Comparison of ENCODE assay signal across 2 cellular contexts in the genomic region with DNA sequence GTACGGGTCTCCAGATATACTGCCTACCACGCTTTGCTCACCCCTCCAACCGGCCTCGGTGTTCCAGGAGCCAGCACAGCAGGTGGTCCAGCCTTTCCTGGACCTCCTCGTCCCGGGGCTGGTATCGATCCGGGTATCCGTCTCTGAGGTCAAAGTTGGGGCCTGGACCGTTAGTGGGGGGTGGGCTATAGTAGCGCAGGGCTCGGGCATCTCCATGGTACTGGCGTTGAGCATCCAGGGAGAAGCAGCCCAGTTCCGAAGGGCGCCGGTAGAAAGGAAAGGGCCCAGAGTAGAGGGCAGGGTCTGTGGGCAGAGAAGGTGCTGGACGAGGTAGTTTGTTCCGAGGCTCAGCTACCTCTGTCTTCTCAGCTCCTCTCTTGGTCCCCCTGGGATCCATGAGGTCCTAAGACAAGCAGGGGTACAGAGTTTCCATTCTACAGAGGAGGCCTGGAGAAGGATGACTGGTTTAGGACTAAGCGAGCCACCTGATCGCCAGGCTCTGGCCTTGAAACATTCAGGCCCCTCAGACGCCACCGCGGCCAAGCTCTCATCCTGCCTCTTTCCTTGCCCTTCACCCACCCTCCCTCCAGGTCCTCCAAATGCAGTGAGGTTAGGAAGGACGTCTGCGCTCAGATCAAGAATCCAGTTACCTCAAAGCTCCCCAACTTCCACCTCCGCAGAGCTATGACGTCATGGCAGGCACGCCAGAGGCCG.
TF ChIP-seq lines count a peak whose summit lies in the region.

No MANE protein-coding gene starts in this region.

TF ChIP-seq in HEK293, 187 proteins besides CTCF, POLR2A, EP300 and RAD21 (continued from another document and continues in another):
- TF ChIP-seq, protein P1, sequence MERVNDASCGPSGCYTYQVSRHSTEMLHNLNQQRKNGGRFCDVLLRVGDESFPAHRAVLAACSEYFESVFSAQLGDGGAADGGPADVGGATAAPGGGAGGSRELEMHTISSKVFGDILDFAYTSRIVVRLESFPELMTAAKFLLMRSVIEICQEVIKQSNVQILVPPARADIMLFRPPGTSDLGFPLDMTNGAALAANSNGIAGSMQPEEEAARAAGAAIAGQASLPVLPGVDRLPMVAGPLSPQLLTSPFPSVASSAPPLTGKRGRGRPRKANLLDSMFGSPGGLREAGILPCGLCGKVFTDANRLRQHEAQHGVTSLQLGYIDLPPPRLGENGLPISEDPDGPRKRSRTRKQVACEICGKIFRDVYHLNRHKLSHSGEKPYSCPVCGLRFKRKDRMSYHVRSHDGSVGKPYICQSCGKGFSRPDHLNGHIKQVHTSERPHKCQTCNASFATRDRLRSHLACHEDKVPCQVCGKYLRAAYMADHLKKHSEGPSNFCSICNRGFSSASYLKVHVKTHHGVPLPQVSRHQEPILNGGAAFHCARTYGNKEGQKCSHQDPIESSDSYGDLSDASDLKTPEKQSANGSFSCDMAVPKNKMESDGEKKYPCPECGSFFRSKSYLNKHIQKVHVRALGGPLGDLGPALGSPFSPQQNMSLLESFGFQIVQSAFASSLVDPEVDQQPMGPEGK (tag by site-specific recombination; IDR thresholded peaks at IDR 0.05), result no peak
- TF ChIP-seq ZNF610 (tag by site-specific recombination; IDR thresholded peaks at IDR 0.05; ENCODE audit: borderline replicate concordance), result no peak
- TF ChIP-seq ZFHX2 (tag by site-specific recombination; conservative IDR thresholded peaks at IDR 0.05), result no peak
- TF ChIP-seq ZNF394 (tag by site-specific recombination; IDR thresholded peaks at IDR 0.05; ENCODE audit: borderline replicate concordance), result peak; percentile 84
- TF ChIP-seq ZNF768 (tag by site-specific recombination; IDR thresholded peaks at IDR 0.05), result no peak
- TF ChIP-seq GLI4 (tag by site-specific recombination; IDR thresholded peaks at IDR 0.05), result no peak; the same call in 1 of the 2 replicates
- TF ChIP-seq ZNF473 (tag by site-specific recombination; IDR thresholded peaks at IDR 0.05), result no peak
- TF ChIP-seq KLF17 (tag by site-specific recombination; IDR thresholded peaks at IDR 0.05), result no peak
- TF ChIP-seq, protein P2, sequence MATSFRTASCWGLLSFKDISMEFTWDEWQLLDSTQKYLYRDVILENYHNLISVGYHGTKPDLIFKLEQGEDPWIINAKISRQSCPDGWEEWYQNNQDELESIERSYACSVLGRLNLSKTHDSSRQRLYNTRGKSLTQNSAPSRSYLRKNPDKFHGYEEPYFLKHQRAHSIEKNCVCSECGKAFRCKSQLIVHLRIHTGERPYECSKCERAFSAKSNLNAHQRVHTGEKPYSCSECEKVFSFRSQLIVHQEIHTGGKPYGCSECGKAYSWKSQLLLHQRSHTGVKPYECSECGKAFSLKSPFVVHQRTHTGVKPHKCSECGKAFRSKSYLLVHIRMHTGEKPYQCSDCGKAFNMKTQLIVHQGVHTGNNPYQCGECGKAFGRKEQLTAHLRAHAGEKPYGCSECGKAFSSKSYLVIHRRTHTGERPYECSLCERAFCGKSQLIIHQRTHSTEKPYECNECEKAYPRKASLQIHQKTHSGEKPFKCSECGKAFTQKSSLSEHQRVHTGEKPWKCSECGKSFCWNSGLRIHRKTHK (tag by site-specific recombination; IDR thresholded peaks at IDR 0.05), result no peak
- 0 out of 2 replicates have a peak, but pooled peaks have one; percentile 30 for TF ChIP-seq TRIM28 (IDR thresholded peaks at IDR 0.05; ENCODE audit: borderline replicate concordance, low read length)
- TF ChIP-seq ZSCAN4 (tag by site-specific recombination; IDR thresholded peaks at IDR 0.05), result no peak
- TF ChIP-seq ZBTB49 (tag by site-specific recombination; IDR thresholded peaks at IDR 0.05; ENCODE audit: low read depth), result no peak
- no peak for TF ChIP-seq ZNF138 (tag by site-specific recombination; IDR thresholded peaks at IDR 0.05; ENCODE audit: borderline replicate concordance)
- no peak for TF ChIP-seq ZNF530 (tag by site-specific recombination; IDR thresholded peaks at IDR 0.05; ENCODE audit: low read depth)
- TF ChIP-seq HOXC10 (CRISPR knock-in tag; IDR thresholded peaks at IDR 0.05), result no peak; the same call in 1 of the 2 replicates
- no peak for TF ChIP-seq SP3 (tag by site-specific recombination; IDR thresholded peaks at IDR 0.05)
- TF ChIP-seq ZBTB7A (tag by site-specific recombination; IDR thresholded peaks at IDR 0.05; ENCODE audit: low read depth), result no peak
- TF ChIP-seq MZF1 (tag by site-specific recombination; IDR thresholded peaks at IDR 0.05; ENCODE audit: borderline replicate concordance), result 0 out of 2 replicates have a peak, but pooled peaks have one; percentile 44

TF ChIP-seq in HepG2, 621 proteins besides CTCF, POLR2A, EP300 and RAD21 (continued from another document and continues in another):
- no peak for TF ChIP-seq ZBTB49 (CRISPR knock-in tag; IDR thresholded peaks at IDR 0.05; ENCODE audit: borderline replicate concordance)
- TF ChIP-seq CENPBD1 (CRISPR knock-in tag; IDR thresholded peaks at IDR 0.05; ENCODE audit: borderline replicate concordance, low read depth), result no peak
- no peak for TF ChIP-seq MTF1 (CRISPR knock-in tag; IDR thresholded peaks at IDR 0.05)
- no peak for TF ChIP-seq SNRNP70 (IDR thresholded peaks at IDR 0.05; ENCODE audit: low read depth, low read length)
- no peak for TF ChIP-seq BCL6 (CRISPR knock-in tag; IDR thresholded peaks at IDR 0.05)
- TF ChIP-seq CBX5 (CRISPR knock-in tag; IDR thresholded peaks at IDR 0.05; ENCODE audit: borderline replicate concordance), result no peak
- TF ChIP-seq ZFAT (CRISPR knock-in tag; conservative IDR thresholded peaks at IDR 0.05), result no peak; the same call in none of the 2 replicates
- TF ChIP-seq, protein P3, sequence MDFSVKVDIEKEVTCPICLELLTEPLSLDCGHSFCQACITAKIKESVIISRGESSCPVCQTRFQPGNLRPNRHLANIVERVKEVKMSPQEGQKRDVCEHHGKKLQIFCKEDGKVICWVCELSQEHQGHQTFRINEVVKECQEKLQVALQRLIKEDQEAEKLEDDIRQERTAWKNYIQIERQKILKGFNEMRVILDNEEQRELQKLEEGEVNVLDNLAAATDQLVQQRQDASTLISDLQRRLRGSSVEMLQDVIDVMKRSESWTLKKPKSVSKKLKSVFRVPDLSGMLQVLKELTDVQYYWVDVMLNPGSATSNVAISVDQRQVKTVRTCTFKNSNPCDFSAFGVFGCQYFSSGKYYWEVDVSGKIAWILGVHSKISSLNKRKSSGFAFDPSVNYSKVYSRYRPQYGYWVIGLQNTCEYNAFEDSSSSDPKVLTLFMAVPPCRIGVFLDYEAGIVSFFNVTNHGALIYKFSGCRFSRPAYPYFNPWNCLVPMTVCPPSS (IDR thresholded peaks at IDR 0.05), result no peak
- no peak for TF ChIP-seq ZNF660 (CRISPR knock-in tag; IDR thresholded peaks at IDR 0.05; ENCODE audit: borderline replicate concordance, low read depth)
- no peak for TF ChIP-seq ZNF816 (CRISPR knock-in tag; IDR thresholded peaks at IDR 0.05; ENCODE audit: borderline replicate concordance)
- no peak for TF ChIP-seq ZNF235 (CRISPR knock-in tag; IDR thresholded peaks at IDR 0.05; ENCODE audit: borderline replicate concordance)
- TF ChIP-seq NFKBIZ (CRISPR knock-in tag; IDR thresholded peaks at IDR 0.05), result no peak
- no peak for TF ChIP-seq ZNF605 (CRISPR knock-in tag; IDR thresholded peaks at IDR 0.05)
- no peak for TF ChIP-seq ZUFSP (CRISPR knock-in tag; IDR thresholded peaks at IDR 0.05; ENCODE audit: borderline replicate concordance)
- TF ChIP-seq XBP1 (CRISPR knock-in tag; IDR thresholded peaks at IDR 0.05), result no peak
- peak; percentile 9 for TF ChIP-seq SRSF1 (optimal IDR thresholded peaks at IDR 0.05; ENCODE audit: low read depth, low read length)
- TF ChIP-seq PAX8 (CRISPR knock-in tag; IDR thresholded peaks at IDR 0.05; ENCODE audit: borderline replicate concordance), result 0 out of 2 replicates have a peak, but pooled peaks have one; percentile 5
- TF ChIP-seq ZNF709 (CRISPR knock-in tag; IDR thresholded peaks at IDR 0.05), result no peak
- no peak for TF ChIP-seq ZBTB1 (CRISPR knock-in tag; IDR thresholded peaks at IDR 0.05; ENCODE audit: borderline replicate concordance)
- TF ChIP-seq NR2F1 (CRISPR knock-in tag; IDR thresholded peaks at IDR 0.05), result no peak
- no peak for TF ChIP-seq ZC3H4 (CRISPR knock-in tag; IDR thresholded peaks at IDR 0.05; ENCODE audit: borderline replicate concordance)
- TF ChIP-seq SATB2 (CRISPR knock-in tag; IDR thresholded peaks at IDR 0.05), result 0 out of 2 replicates have a peak, but pooled peaks have one; percentile 35
- no peak for TF ChIP-seq ZBTB7A (CRISPR knock-in tag; IDR thresholded peaks at IDR 0.05)
- TF ChIP-seq KMT2A (CRISPR knock-in tag; IDR thresholded peaks at IDR 0.05), result no peak
- no peak for TF ChIP-seq ZNF276 (CRISPR knock-in tag; IDR thresholded peaks at IDR 0.05; ENCODE audit: low read depth)
- TF ChIP-seq TBP (CRISPR knock-in tag; IDR thresholded peaks at IDR 0.05), result no peak
- TF ChIP-seq YEATS4 (CRISPR knock-in tag; IDR thresholded peaks at IDR 0.05; ENCODE audit: borderline replicate concordance), result no peak
- no peak for TF ChIP-seq ZNF512B (CRISPR knock-in tag; IDR thresholded peaks at IDR 0.05; ENCODE audit: borderline replicate concordance)
- TF ChIP-seq NFIC (IDR thresholded peaks at IDR 0.05; ENCODE audit: low read length), result no peak
- TF ChIP-seq, protein P4, sequence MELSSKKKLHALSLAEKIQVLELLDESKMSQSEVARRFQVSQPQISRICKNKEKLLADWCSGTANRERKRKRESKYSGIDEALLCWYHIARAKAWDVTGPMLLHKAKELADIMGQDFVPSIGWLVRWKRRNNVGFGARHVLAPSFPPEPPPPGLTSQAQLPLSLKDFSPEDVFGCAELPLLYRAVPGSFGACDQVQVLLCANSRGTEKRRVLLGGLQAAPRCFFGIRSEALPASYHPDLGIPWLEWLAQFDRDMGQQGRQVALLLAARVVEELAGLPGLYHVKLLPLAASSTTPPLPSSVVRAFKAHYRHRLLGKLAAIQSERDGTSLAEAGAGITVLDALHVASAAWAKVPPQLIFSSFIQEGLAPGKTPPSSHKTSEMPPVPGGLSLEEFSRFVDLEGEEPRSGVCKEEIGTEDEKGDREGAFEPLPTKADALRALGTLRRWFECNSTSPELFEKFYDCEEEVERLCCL (CRISPR knock-in tag; IDR thresholded peaks at IDR 0.05; ENCODE audit: borderline replicate concordance), result no peak
- TF ChIP-seq ZSCAN12 (CRISPR knock-in tag; IDR thresholded peaks at IDR 0.05), result no peak
